In genomic region chr17:66952031-66952524, GRCh38 we compare ENCODE assay signal across 1 cellular context.
TF ChIP-seq lines count a peak whose summit lies in the region.

No MANE protein-coding gene starts in this region.

TF ChIP-seq in HepG2, 621 proteins besides CTCF, POLR2A, EP300 and RAD21 (continued from another document and continues in another):
- TF ChIP-seq, protein P1, sequence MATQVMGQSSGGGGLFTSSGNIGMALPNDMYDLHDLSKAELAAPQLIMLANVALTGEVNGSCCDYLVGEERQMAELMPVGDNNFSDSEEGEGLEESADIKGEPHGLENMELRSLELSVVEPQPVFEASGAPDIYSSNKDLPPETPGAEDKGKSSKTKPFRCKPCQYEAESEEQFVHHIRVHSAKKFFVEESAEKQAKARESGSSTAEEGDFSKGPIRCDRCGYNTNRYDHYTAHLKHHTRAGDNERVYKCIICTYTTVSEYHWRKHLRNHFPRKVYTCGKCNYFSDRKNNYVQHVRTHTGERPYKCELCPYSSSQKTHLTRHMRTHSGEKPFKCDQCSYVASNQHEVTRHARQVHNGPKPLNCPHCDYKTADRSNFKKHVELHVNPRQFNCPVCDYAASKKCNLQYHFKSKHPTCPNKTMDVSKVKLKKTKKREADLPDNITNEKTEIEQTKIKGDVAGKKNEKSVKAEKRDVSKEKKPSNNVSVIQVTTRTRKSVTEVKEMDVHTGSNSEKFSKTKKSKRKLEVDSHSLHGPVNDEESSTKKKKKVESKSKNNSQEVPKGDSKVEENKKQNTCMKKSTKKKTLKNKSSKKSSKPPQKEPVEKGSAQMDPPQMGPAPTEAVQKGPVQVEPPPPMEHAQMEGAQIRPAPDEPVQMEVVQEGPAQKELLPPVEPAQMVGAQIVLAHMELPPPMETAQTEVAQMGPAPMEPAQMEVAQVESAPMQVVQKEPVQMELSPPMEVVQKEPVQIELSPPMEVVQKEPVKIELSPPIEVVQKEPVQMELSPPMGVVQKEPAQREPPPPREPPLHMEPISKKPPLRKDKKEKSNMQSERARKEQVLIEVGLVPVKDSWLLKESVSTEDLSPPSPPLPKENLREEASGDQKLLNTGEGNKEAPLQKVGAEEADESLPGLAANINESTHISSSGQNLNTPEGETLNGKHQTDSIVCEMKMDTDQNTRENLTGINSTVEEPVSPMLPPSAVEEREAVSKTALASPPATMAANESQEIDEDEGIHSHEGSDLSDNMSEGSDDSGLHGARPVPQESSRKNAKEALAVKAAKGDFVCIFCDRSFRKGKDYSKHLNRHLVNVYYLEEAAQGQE (IDR thresholded peaks at IDR 0.05; ENCODE audit: borderline replicate concordance in 1 of 2, low read depth in 1 of 2, low read length in 2 of 2): no peak
- peak; percentile 50 for TF ChIP-seq PAXIP1 (CRISPR knock-in tag; conservative IDR thresholded peaks at IDR 0.05)
- peak; percentile 39; the same call in 1 of the 2 replicates for TF ChIP-seq ISL2 (CRISPR knock-in tag; IDR thresholded peaks at IDR 0.05)
- peak; percentile 97 for TF ChIP-seq FOSL2 (CRISPR knock-in tag; IDR thresholded peaks at IDR 0.05)
- TF ChIP-seq ZFP36 (IDR thresholded peaks at IDR 0.05; ENCODE audit: borderline replicate concordance, low read depth, low read length, partially characterized antibody): no peak
- no peak for TF ChIP-seq ZFP90 (CRISPR knock-in tag; IDR thresholded peaks at IDR 0.05; ENCODE audit: borderline replicate concordance)
- no peak for TF ChIP-seq ZBTB20 (CRISPR knock-in tag; IDR thresholded peaks at IDR 0.05; ENCODE audit: borderline replicate concordance, low read depth)
- no peak for TF ChIP-seq ZNF589 (CRISPR knock-in tag; conservative IDR thresholded peaks at IDR 0.05)
- TF ChIP-seq, protein P2, sequence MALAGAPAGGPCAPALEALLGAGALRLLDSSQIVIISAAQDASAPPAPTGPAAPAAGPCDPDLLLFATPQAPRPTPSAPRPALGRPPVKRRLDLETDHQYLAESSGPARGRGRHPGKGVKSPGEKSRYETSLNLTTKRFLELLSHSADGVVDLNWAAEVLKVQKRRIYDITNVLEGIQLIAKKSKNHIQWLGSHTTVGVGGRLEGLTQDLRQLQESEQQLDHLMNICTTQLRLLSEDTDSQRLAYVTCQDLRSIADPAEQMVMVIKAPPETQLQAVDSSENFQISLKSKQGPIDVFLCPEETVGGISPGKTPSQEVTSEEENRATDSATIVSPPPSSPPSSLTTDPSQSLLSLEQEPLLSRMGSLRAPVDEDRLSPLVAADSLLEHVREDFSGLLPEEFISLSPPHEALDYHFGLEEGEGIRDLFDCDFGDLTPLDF (CRISPR knock-in tag; IDR thresholded peaks at IDR 0.05): no peak
- TF ChIP-seq, protein P3, sequence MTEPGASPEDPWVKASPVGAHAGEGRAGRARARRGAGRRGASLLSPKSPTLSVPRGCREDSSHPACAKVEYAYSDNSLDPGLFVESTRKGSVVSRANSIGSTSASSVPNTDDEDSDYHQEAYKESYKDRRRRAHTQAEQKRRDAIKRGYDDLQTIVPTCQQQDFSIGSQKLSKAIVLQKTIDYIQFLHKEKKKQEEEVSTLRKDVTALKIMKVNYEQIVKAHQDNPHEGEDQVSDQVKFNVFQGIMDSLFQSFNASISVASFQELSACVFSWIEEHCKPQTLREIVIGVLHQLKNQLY (CRISPR knock-in tag; IDR thresholded peaks at IDR 0.05): peak; percentile 24; the same call in 1 of the 2 replicates
- TF ChIP-seq, protein P4, sequence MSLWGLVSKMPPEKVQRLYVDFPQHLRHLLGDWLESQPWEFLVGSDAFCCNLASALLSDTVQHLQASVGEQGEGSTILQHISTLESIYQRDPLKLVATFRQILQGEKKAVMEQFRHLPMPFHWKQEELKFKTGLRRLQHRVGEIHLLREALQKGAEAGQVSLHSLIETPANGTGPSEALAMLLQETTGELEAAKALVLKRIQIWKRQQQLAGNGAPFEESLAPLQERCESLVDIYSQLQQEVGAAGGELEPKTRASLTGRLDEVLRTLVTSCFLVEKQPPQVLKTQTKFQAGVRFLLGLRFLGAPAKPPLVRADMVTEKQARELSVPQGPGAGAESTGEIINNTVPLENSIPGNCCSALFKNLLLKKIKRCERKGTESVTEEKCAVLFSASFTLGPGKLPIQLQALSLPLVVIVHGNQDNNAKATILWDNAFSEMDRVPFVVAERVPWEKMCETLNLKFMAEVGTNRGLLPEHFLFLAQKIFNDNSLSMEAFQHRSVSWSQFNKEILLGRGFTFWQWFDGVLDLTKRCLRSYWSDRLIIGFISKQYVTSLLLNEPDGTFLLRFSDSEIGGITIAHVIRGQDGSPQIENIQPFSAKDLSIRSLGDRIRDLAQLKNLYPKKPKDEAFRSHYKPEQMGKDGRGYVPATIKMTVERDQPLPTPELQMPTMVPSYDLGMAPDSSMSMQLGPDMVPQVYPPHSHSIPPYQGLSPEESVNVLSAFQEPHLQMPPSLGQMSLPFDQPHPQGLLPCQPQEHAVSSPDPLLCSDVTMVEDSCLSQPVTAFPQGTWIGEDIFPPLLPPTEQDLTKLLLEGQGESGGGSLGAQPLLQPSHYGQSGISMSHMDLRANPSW (CRISPR knock-in tag; IDR thresholded peaks at IDR 0.05; ENCODE audit: borderline replicate concordance): no peak
- TF ChIP-seq, protein P5, sequence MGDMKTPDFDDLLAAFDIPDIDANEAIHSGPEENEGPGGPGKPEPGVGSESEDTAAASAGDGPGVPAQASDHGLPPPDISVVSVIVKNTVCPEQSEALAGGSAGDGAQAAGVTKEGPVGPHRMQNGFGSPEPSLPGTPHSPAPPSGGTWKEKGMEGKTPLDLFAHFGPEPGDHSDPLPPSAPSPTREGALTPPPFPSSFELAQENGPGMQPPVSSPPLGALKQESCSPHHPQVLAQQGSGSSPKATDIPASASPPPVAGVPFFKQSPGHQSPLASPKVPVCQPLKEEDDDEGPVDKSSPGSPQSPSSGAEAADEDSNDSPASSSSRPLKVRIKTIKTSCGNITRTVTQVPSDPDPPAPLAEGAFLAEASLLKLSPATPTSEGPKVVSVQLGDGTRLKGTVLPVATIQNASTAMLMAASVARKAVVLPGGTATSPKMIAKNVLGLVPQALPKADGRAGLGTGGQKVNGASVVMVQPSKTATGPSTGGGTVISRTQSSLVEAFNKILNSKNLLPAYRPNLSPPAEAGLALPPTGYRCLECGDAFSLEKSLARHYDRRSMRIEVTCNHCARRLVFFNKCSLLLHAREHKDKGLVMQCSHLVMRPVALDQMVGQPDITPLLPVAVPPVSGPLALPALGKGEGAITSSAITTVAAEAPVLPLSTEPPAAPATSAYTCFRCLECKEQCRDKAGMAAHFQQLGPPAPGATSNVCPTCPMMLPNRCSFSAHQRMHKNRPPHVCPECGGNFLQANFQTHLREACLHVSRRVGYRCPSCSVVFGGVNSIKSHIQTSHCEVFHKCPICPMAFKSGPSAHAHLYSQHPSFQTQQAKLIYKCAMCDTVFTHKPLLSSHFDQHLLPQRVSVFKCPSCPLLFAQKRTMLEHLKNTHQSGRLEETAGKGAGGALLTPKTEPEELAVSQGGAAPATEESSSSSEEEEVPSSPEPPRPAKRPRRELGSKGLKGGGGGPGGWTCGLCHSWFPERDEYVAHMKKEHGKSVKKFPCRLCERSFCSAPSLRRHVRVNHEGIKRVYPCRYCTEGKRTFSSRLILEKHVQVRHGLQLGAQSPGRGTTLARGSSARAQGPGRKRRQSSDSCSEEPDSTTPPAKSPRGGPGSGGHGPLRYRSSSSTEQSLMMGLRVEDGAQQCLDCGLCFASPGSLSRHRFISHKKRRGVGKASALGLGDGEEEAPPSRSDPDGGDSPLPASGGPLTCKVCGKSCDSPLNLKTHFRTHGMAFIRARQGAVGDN (CRISPR knock-in tag; IDR thresholded peaks at IDR 0.05): peak; percentile 56; the same call in 1 of the 2 replicates
- TF ChIP-seq SMAD1 (CRISPR knock-in tag; IDR thresholded peaks at IDR 0.05; ENCODE audit: borderline replicate concordance, low read depth): no peak
- no peak for TF ChIP-seq GLI4 (CRISPR knock-in tag; IDR thresholded peaks at IDR 0.05; ENCODE audit: borderline replicate concordance)
- peak; percentile 38; the same call in 1 of the 2 replicates for TF ChIP-seq THRA (CRISPR knock-in tag; IDR thresholded peaks at IDR 0.05; ENCODE audit: borderline replicate concordance)
- no peak for TF ChIP-seq ZNF460 (CRISPR knock-in tag; IDR thresholded peaks at IDR 0.05; ENCODE audit: borderline replicate concordance)
- 0 out of 2 replicates have a peak, but pooled peaks have one; percentile 12 for TF ChIP-seq ZNF331 (CRISPR knock-in tag; IDR thresholded peaks at IDR 0.05)
- TF ChIP-seq NPAS2 (CRISPR knock-in tag; IDR thresholded peaks at IDR 0.05; ENCODE audit: borderline replicate concordance): no peak
- TF ChIP-seq SSRP1 (CRISPR knock-in tag; IDR thresholded peaks at IDR 0.05): no peak
- no peak for TF ChIP-seq KMT2B (CRISPR knock-in tag; IDR thresholded peaks at IDR 0.05)
- TF ChIP-seq, protein P6, sequence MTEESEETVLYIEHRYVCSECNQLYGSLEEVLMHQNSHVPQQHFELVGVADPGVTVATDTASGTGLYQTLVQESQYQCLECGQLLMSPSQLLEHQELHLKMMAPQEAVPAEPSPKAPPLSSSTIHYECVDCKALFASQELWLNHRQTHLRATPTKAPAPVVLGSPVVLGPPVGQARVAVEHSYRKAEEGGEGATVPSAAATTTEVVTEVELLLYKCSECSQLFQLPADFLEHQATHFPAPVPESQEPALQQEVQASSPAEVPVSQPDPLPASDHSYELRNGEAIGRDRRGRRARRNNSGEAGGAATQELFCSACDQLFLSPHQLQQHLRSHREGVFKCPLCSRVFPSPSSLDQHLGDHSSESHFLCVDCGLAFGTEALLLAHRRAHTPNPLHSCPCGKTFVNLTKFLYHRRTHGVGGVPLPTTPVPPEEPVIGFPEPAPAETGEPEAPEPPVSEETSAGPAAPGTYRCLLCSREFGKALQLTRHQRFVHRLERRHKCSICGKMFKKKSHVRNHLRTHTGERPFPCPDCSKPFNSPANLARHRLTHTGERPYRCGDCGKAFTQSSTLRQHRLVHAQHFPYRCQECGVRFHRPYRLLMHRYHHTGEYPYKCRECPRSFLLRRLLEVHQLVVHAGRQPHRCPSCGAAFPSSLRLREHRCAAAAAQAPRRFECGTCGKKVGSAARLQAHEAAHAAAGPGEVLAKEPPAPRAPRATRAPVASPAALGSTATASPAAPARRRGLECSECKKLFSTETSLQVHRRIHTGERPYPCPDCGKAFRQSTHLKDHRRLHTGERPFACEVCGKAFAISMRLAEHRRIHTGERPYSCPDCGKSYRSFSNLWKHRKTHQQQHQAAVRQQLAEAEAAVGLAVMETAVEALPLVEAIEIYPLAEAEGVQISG (CRISPR knock-in tag; IDR thresholded peaks at IDR 0.05): no peak
- no peak for TF ChIP-seq CENPX (CRISPR knock-in tag; IDR thresholded peaks at IDR 0.05)
- no peak for TF ChIP-seq THYN1 (CRISPR knock-in tag; IDR thresholded peaks at IDR 0.05; ENCODE audit: borderline replicate concordance, low read depth)
- TF ChIP-seq ZNF780A (CRISPR knock-in tag; IDR thresholded peaks at IDR 0.05): no peak
- TF ChIP-seq, protein P7, sequence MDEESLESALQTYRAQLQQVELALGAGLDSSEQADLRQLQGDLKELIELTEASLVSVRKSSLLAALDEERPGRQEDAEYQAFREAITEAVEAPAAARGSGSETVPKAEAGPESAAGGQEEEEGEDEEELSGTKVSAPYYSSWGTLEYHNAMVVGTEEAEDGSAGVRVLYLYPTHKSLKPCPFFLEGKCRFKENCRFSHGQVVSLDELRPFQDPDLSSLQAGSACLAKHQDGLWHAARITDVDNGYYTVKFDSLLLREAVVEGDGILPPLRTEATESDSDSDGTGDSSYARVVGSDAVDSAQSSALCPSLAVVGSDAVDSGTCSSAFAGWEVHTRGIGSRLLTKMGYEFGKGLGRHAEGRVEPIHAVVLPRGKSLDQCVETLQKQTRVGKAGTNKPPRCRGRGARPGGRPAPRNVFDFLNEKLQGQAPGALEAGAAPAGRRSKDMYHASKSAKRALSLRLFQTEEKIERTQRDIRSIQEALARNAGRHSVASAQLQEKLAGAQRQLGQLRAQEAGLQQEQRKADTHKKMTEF (CRISPR knock-in tag; IDR thresholded peaks at IDR 0.05): peak; percentile 46; the same call in 1 of the 2 replicates
- peak; percentile 59; the same call in 1 of the 2 replicates for TF ChIP-seq ZNF792 (CRISPR knock-in tag; IDR thresholded peaks at IDR 0.05)
- TF ChIP-seq NFE2L2 (IDR thresholded peaks at IDR 0.05; ENCODE audit: low read length): peak; percentile 93
- TF ChIP-seq ZNF577 (CRISPR knock-in tag; IDR thresholded peaks at IDR 0.05; ENCODE audit: borderline replicate concordance, low read depth): no peak
